23 cellular contexts compared by ENCODE assay signal in genomic region chr10:133173860-133174523, GRCh38. TPM values are rescaled to one million over a fixed set of nuclear protein-coding genes. Genes with fewer than 3 reads are reported as not detected.
"Had no signal": no experiment of that assay in that cellular context is flagged by ENCODE, and none has a peak within 500 bp of the region (broad histone marks: within the 10 kb centered on the region; RNA-seq: fewer than 3 reads in every experiment).

No MANE protein-coding gene starts in this region.

- H3K36me3 ChIP-seq: adrenal gland, prostate gland had no signal

- H3K4me1 ChIP-seq: adrenal gland, prostate gland had no signal

- H3K27me3 ChIP-seq: adrenal gland had no signal

- H3K9me3 ChIP-seq: adrenal gland, prostate gland had no signal

- H3K27ac ChIP-seq: adrenal gland, prostate gland had no signal

- FAIRE-seq: bronchial epithelial cell, frontal cortex, small intestine had no signal

- ATAC-seq: activated naive CD4-positive, alpha-beta T cell treated with anti-CD3 and anti-CD28 coated beads, Interleukin-2, amount 50 U/mL, for 72 hours; activated T-cell treated with anti-CD3 and anti-CD28 coated beads, Interleukin-2, amount 50 U/mL, for 4 hours; right cardiac atrium; stimulated activated naive CD8-positive, alpha-beta T cell treated with anti-CD3 and anti-CD28 coated beads, Interleukin-15, amount 100 ng/mL, for 72 hours; T-cell had no signal

- H3K4me3 ChIP-seq: adrenal gland, prostate gland had no signal

- DNase-seq: activated B cell treated with CpG ODN at 0.5 μM for 24 hours; activated CD4-positive, alpha-beta T cell treated with anti-CD3 and anti-CD28 coated beads for 48 hours; activated CD8-positive, alpha-beta memory T cell treated with anti-CD3 and anti-CD28 coated beads, Interleukin-2, amount 50 U/mL, for 4 hours; activated gamma-delta T cell; activated T-cell treated with anti-CD3 and anti-CD28 coated beads, Interleukin-2, amount 50 U/mL, for 4 hours; effector CD4-positive, alpha-beta T cell; kidney glomerular epithelial cell; mesendoderm; occipital lobe; right cardiac atrium; small intestine; stimulated activated CD4-positive, alpha-beta T cell treated with anti-CD3 and anti-CD28 coated beads, Interleukin-4, amount 100 ng/mL, for 1 hour; stimulated activated naive CD8-positive, alpha-beta T cell treated with anti-CD3 and anti-CD28 coated beads, Interleukin-15, amount 100 ng/mL, for 72 hours; T-cell had no signal

RNA-seq across cellular contexts. Expression of gene UTF1, which starts 56.0 kb away (rescaled TPM):
- total RNA-seq: activated B cell treated with CpG ODN at 0.5 μM for 24 hours; activated naive CD4-positive, alpha-beta T cell treated with anti-CD3 and anti-CD28 coated beads, Interleukin-2, amount 50 U/mL, for 72 hours; bronchial epithelial cell; cerebellum; frontal cortex; liver; occipital lobe; right cardiac atrium; temporal lobe had no signal
- polyA plus RNA-seq: esophagus, liver, right cardiac atrium, small intestine had no signal
